7 cellular contexts compared by ENCODE assay signal in the genomic region with DNA sequence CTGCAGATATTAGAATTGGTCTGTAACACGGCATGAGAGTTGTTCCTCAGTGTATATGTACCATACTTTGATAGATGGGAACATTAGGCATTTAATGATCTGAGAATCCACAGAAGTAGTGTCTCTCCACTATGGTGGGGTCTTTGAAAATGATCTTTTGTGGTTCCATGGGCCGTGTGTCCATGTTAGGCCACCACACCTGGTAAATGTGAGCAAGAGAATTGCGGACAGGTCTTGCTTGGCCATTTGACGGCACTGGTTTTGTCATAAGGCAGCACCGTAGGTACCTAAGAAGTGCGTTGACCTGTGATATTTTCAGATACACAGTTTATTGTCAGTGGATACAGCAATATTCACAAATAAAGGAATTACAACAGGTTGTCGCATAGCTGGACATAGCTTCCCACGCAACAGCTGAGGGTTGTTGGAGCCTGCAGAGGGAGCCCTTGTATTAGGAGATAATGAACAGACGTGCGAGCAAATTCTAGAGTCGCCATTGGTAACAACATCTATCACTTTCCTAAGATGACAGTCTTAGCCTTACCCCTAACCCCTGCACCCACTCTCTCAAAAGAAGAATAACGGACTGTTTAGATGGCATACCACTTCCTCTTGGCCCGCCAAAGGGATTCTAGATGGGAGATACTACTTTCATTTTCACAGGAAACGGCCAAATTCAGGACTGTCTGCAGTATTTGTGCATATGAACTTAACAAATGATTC.
DNase-seq lines count a peak whose midpoint lies in the region; ATAC-seq, FAIRE-seq and TF ChIP-seq lines count a peak whose summit lies in the region.

No MANE protein-coding gene starts in this region.

- no TSS peak for BruUV-seq in K562 (replicated peaks; lab: Mats Ljungman, UMichigan)

- H3K79me2 ChIP-seq in SU-DHL-6 (ENCODE audit: insufficient read depth, low read length) (no peaks in the 10 kb centered on the region), K562 (ENCODE audit: control insufficient read depth, insufficient read depth, low read length) (no peaks in the 10 kb centered on the region)

- H3K9me1 ChIP-seq in K562 (ENCODE audit: control insufficient read depth, insufficient read depth, low read length) = no peaks in the 10 kb centered on the region

- CTCF ChIA-PET in K562 (lab: Yijun Ruan, JAX; ENCODE audit: low intra/inter-chr PET ratio) = interaction anchor here (0.7 to 2.0 kb wide), 5 partner anchors 115 to 987 kb away, joined by 3 to 25 read pairs (median 3); no protein-coding TSS in a partner anchor

- H3K4me3 ChIP-seq in SU-DHL-6 (ENCODE audit: insufficient read depth, low read length, poor library complexity, severe bottlenecking) (peak overlapping the region; percentile 37), K562 (peak overlapping the region; percentile 34), gastrocnemius medialis (peak overlapping the region; percentile 39 to 59 (median 52))

- H3K9me3 ChIP-seq in SU-DHL-6 (ENCODE audit: insufficient read depth, low read length) (no peaks in the 10 kb centered on the region), K562 (replicated peaks; ENCODE audit: control insufficient read depth, insufficient read depth, low read depth, low read length) (no peaks in the 10 kb centered on the region), gastrocnemius medialis (no peaks in the 10 kb centered on the region)

- H3K4me1 ChIP-seq in K562 (replicated peaks in 1 of 2; ENCODE audit: control insufficient read depth in 2 of 2, insufficient read depth in 2 of 2, low read length in 2 of 2) (peaks cover 0 to 5% of the 10 kb centered on the region in 2 experiments; a peak in 2 of 5 replicates), gastrocnemius medialis (no peaks in the 10 kb centered on the region)

- in situ Hi-C loops in K562 (cut with MboI) (loop anchor here (5.0 to 25.0 kb wide), 3 partner anchors 113 to 870 kb away; a partner anchor contains a TSS), gastrocnemius medialis (cut with MboI; ENCODE audit: low sequenced_read_pairs in 4 of 4) (loop anchor here in 2 of 4 donors (10.0 kb wide), 4 partner anchors 120 to 800 kb away; no protein-coding TSS in a partner anchor)

- peak; percentile 96 for TF ChIP-seq CTCF in SU-DHL-6 (IDR thresholded peaks at IDR 0.05; ENCODE audit: insufficient read depth, low read length, poor library complexity, severe bottlenecking)
- TF ChIP-seq CTCF in K562 (IDR thresholded peaks at IDR 0.05 in 2 of 3, conservative IDR thresholded peaks at IDR 0.05 in 1 of 3; ENCODE audit: insufficient read depth in 2 of 3, low read depth in 1 of 3, low read length in 3 of 3) = peak; percentile 71 to 87 (median 86)
- peak; percentile 46 to 72 (median 62) for TF ChIP-seq CTCF in gastrocnemius medialis (IDR thresholded peaks at IDR 0.05 in 4 of 5, conservative IDR thresholded peaks at IDR 0.05 in 1 of 5)

- H3K4me2 ChIP-seq in SU-DHL-6 (ENCODE audit: low read depth, low read length, poor library complexity, severe bottlenecking) = peak overlapping the region; percentile 54
- H3K4me2 ChIP-seq in K562 (ENCODE audit: insufficient read depth, low read length) = peak overlapping the region; percentile 85

- H3F3A ChIP-seq in SU-DHL-6 (ENCODE audit: insufficient read depth) = no peaks in the 10 kb centered on the region

- H3K9ac ChIP-seq in SU-DHL-6 (ENCODE audit: low read length) = peak overlapping the region; percentile 17; the same call in 1 of the 2 replicates
- no peak overlapping the region for H3K9ac ChIP-seq in K562 (ENCODE audit: insufficient read depth in 1 of 2, low read depth in 2 of 2, low read length in 2 of 2)

- H3K27ac ChIP-seq in SU-DHL-6 (ENCODE audit: low read depth, low read length) (no peak overlapping the region), K562 (ENCODE audit: extremely low read depth, low read depth, low read length) (no peak overlapping the region), gastrocnemius medialis (no peak overlapping the region)

- H3K27me3 ChIP-seq in SU-DHL-6 (ENCODE audit: low read length) (no peaks in the 10 kb centered on the region), K562 (ENCODE audit: control insufficient read depth in 2 of 2, insufficient read depth in 2 of 2, low read length in 2 of 2) (peaks cover 0 to 6% of the 10 kb centered on the region in 2 experiments; a peak in 4 of 5 replicates), gastrocnemius medialis (no peaks in the 10 kb centered on the region)

- 7% methylated on average over 14 of the region's 14 CpGs for WGBS in K562 (ENCODE audit: insufficient coverage, low coverage, missing lambda C conversion rate)

- no peaks in the 10 kb centered on the region for H3K9me2 ChIP-seq in SU-DHL-6 (replicated peaks; ENCODE audit: insufficient read depth, low read length)

- H2AFZ ChIP-seq in SU-DHL-6 (ENCODE audit: low read depth, low read length, severe bottlenecking) (peak overlapping the region; percentile 87), K562 (ENCODE audit: low read depth, low read length) (peak overlapping the region; percentile 88)

- no peak for TF ChIP-seq EP300 in K562 (IDR thresholded peaks at IDR 0.05; ENCODE audit: low read length)

- DNase-seq in NCI-H1105 (lab: John Stamatoyannopoulos, UW) (peak; percentile 69), K562 (ENCODE audit: extremely low read depth in 1 of 4, low spot score in 3 of 4) (peak; percentile 21 to 76 (median 40)), iPS DF 19.7 (ENCODE audit: low read depth, low spot score) (peak; percentile 35), gastrocnemius medialis (peak; percentile 11 to 33)

- H4K20me1 ChIP-seq in SU-DHL-6 (ENCODE audit: low read depth, low read length) = no peaks in the 10 kb centered on the region
- no peaks in the 10 kb centered on the region for H4K20me1 ChIP-seq in K562 (replicated peaks; ENCODE audit: control insufficient read depth, insufficient read depth, low read length)

- peak; percentile 92 for FAIRE-seq in K562 (lab: Jason Lieb, UNC)

- H3K36me3 ChIP-seq in SU-DHL-6 (ENCODE audit: low read length) (no peaks in the 10 kb centered on the region), K562 (ENCODE audit: control insufficient read depth, insufficient read depth, low read length) (no peaks in the 10 kb centered on the region), gastrocnemius medialis (no peaks in the 10 kb centered on the region)

- intact Hi-C loops in K562 (cut with micrococcal nuclease) (loop anchor here (1.0 to 5.0 kb wide), 7 partner anchors 118 to 940 kb away; a partner anchor contains a TSS), gastrocnemius medialis (cut with DNase I; ENCODE audit: low total_unique reads) (loop anchor here (2.0 to 5.0 kb wide), 3 partner anchors 116 to 792 kb away; no protein-coding TSS in a partner anchor)

- POLR2A ChIA-PET in K562 (lab: Yijun Ruan, JAX) = interaction anchor here (0.6 kb wide), 1 partner anchor 11 kb away, joined by 3 read pairs; no protein-coding TSS in a partner anchor

- ATAC-seq in GM18498 (IDR thresholded peaks at IDR 0.05; ENCODE audit: unreplicated experiment) (peak; percentile 85), HG02763 (IDR thresholded peaks at IDR 0.05; ENCODE audit: unreplicated experiment) (peak; percentile 58), K562 (peak; percentile 97), gastrocnemius medialis (peak; percentile 76 to 87)

- TF ChIP-seq RAD21 in K562 (CRISPR knock-in tag; conservative IDR thresholded peaks at IDR 0.05 in 1 of 2, IDR thresholded peaks at IDR 0.05 in 1 of 2) = peak; percentile 83 to 90

- TF ChIP-seq POLR2A in K562 (conservative IDR thresholded peaks at IDR 0.05) (no peak), gastrocnemius medialis (IDR thresholded peaks at IDR 0.05) (no peak)

TF ChIP-seq in K562, 482 proteins besides CTCF, POLR2A, EP300 and RAD21 (continues in another document):
- 0 out of 2 replicates have a peak, but pooled peaks have one; percentile 6 for TF ChIP-seq JUND (IDR thresholded peaks at IDR 0.05; ENCODE audit: borderline replicate concordance, low read depth, low read length)
- no peak; the same call in 2 of the 3 replicates for TF ChIP-seq JUND (tag; IDR thresholded peaks at IDR 0.05; ENCODE audit: borderline replicate concordance, low read depth, low read length)
- peak in 1 of 2 experiments; percentile 43; a peak in 1 of 3 replicates for TF ChIP-seq CBX3 (IDR thresholded peaks at IDR 0.05; ENCODE audit: borderline replicate concordance in 1 of 2, low read length in 2 of 2)
- peak; percentile 72 for TF ChIP-seq RFX1 (IDR thresholded peaks at IDR 0.05)
- TF ChIP-seq ZNF184 (CRISPR knock-in tag; IDR thresholded peaks at IDR 0.05) = no peak
- TF ChIP-seq SMARCE1 (IDR thresholded peaks at IDR 0.05) = no peak
- 0 out of 2 replicates have a peak, but pooled peaks have one; percentile 19 for TF ChIP-seq ESRRA (IDR thresholded peaks at IDR 0.05; ENCODE audit: borderline replicate concordance, low read depth)
- TF ChIP-seq TEAD1 (CRISPR knock-in tag; IDR thresholded peaks at IDR 0.05) = 0 out of 4 replicates have a peak, but pooled peaks of 1 of the 2 experiments have one; percentile 23
- TF ChIP-seq, protein P1, sequence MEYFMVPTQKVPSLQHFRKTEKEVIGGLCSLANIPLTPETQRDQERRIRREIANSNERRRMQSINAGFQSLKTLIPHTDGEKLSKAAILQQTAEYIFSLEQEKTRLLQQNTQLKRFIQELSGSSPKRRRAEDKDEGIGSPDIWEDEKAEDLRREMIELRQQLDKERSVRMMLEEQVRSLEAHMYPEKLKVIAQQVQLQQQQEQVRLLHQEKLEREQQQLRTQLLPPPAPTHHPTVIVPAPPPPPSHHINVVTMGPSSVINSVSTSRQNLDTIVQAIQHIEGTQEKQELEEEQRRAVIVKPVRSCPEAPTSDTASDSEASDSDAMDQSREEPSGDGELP (CRISPR knock-in tag; IDR thresholded peaks at IDR 0.05; ENCODE audit: borderline replicate concordance) = peak; percentile 49
- peak; percentile 19; the same call in 1 of the 2 replicates for TF ChIP-seq TEAD4 (IDR thresholded peaks at IDR 0.05; ENCODE audit: low read length)
- no peak for TF ChIP-seq TEAD4 (CRISPR knock-in tag; IDR thresholded peaks at IDR 0.05; ENCODE audit: borderline replicate concordance)
- TF ChIP-seq ATF1 (CRISPR knock-in tag; IDR thresholded peaks at IDR 0.05) = no peak
- peak; percentile 28; the same call in 1 of the 2 replicates for TF ChIP-seq ATF1 (tag; IDR thresholded peaks at IDR 0.05)
